18 cellular contexts compared by ENCODE assay signal in genomic region chr1:22229374-22229773, GRCh38.
DNase-seq lines count a peak whose midpoint lies in the region; TF ChIP-seq lines count a peak whose summit lies in the region.
"Had no signal": no experiment of that assay in that cellular context is flagged by ENCODE, and none has a peak within 500 bp of the region (broad histone marks: within the 10 kb centered on the region; RNA-seq: fewer than 3 reads in every experiment).

No MANE protein-coding gene starts in this region.

- no peak for TF ChIP-seq CTCF in cardiac fibroblast (IDR thresholded peaks at IDR 0.05; ENCODE audit: low read depth, low read length)

- DNase-seq in ACHN, result peak; percentile 24
- DNase-seq in HuH-7 (ENCODE audit: low spot score), result peak; percentile 74
- DNase-seq in cardiac fibroblast (ENCODE audit: low read depth in 2 of 2), result peak; percentile 28 to 77
- peak; percentile 67 for DNase-seq in kidney glomerular epithelial cell (lab: John Stamatoyannopoulos, UW)
- DNase-seq in DMS153 (lab: John Stamatoyannopoulos, UW), result no peak
- DNase-seq in NCI-H345 (lab: John Stamatoyannopoulos, UW), result no peak
- no peak for DNase-seq in activated CD8-positive, alpha-beta memory T cell treated with anti-CD3 and anti-CD28 coated beads, Interleukin-2, amount 50 U/mL, for 48 hours
- no peak for DNase-seq in AML-193 (lab: John Stamatoyannopoulos, UW)
- DNase-seq: activated CD4-positive, alpha-beta T cell treated with anti-CD3 and anti-CD28 coated beads for 4 hours; activated naive CD8-positive, alpha-beta T cell treated with anti-CD3 and anti-CD28 coated beads for 36 hours; activated T-cell treated with anti-CD3 and anti-CD28 coated beads, Interleukin-2, amount 50 U/mL, for 1 hour; cerebellar nuclear complex; GDM1; left colon; naive B cell; NCI-H2029 had no signal

- in situ Hi-C loops in ACHN (cut with HindIII; ENCODE audit: low pct_ligation_motif_present, low pct_unique_long_range_greater_than_20kb, low sequenced_read_pairs), result no loop called here

- H3K4me3 ChIP-seq in cardiac fibroblast (replicated peaks in 1 of 2; ENCODE audit: low read depth in 2 of 2, low read length in 2 of 2), result no peak overlapping the region
- H3K4me3 ChIP-seq: heart left ventricle, suprapubic skin had no signal

Comparison
In these comparisons a context has a peak if more than half of its experiments do, and no peak if none do; other contexts are left out.
1. DNase-seq: peak in ACHN (single experiment), HuH-7 (single experiment), cardiac fibroblast (2 of 2) and kidney glomerular epithelial cell (single experiment); none in DMS153 (single experiment), NCI-H345 (single experiment), activated CD8-positive, alpha-beta memory T cell treated with anti-CD3 and anti-CD28 coated beads, Interleukin-2, amount 50 U/mL, for 48 hours (single experiment) and AML-193 (0 of 2).